ENCODE assay signal across 1 cellular context in the genomic region with DNA sequence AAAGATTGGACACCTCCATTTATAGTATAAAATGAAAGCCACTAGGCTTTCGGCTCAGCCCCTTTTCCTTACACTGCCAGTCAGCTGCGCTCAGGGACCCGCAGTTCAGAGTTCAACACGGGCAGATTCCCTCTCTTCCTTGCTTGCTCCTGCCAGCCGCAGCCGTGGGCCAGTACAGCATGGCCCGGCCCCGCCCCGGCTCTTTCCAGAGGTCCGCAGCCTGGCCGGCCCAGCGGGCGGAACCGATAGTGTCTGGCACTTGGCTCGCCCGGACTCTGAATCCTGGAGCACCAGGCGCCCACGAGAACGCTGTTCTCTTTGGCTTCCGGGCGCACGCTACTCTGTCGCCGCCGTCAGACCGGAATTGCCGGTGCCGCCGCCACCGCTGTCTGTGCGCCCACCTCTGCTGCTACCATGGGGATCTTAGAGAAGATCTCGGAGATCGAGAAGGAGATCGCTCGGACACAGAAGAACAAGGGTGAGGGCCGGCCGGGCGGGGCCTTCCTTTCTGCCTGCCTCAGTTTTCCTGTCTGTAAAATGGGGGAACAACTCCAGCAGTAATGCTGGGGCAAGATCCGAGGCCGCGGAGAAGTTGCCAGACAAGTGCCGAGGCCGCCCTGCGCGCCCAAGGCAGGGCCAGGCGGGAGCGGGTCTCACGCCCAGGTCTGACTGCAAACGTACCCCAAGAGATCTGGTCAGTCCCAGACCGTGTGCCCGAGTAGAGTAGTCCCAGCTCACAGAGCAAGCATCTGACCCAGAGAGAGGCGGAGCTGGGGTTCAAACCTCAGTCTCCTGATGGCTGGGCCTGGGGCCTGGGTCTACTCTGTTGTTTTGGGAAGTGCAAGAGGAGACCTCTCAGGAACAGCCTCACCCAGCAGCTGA.
TF ChIP-seq lines count a peak whose summit lies in the region.

A gene with protein sequence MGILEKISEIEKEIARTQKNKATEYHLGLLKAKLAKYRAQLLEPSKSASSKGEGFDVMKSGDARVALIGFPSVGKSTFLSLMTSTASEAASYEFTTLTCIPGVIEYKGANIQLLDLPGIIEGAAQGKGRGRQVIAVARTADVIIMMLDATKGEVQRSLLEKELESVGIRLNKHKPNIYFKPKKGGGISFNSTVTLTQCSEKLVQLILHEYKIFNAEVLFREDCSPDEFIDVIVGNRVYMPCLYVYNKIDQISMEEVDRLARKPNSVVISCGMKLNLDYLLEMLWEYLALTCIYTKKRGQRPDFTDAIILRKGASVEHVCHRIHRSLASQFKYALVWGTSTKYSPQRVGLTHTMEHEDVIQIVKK (plus strand): TSS at position 339 of the 882 bp plus-strand sequence. CDS start 76 bp downstream, at position 415.

TF ChIP-seq in GM23338, 12 proteins besides CTCF, POLR2A, EP300 and RAD21 (continued from another document):
- TF ChIP-seq, protein P1, sequence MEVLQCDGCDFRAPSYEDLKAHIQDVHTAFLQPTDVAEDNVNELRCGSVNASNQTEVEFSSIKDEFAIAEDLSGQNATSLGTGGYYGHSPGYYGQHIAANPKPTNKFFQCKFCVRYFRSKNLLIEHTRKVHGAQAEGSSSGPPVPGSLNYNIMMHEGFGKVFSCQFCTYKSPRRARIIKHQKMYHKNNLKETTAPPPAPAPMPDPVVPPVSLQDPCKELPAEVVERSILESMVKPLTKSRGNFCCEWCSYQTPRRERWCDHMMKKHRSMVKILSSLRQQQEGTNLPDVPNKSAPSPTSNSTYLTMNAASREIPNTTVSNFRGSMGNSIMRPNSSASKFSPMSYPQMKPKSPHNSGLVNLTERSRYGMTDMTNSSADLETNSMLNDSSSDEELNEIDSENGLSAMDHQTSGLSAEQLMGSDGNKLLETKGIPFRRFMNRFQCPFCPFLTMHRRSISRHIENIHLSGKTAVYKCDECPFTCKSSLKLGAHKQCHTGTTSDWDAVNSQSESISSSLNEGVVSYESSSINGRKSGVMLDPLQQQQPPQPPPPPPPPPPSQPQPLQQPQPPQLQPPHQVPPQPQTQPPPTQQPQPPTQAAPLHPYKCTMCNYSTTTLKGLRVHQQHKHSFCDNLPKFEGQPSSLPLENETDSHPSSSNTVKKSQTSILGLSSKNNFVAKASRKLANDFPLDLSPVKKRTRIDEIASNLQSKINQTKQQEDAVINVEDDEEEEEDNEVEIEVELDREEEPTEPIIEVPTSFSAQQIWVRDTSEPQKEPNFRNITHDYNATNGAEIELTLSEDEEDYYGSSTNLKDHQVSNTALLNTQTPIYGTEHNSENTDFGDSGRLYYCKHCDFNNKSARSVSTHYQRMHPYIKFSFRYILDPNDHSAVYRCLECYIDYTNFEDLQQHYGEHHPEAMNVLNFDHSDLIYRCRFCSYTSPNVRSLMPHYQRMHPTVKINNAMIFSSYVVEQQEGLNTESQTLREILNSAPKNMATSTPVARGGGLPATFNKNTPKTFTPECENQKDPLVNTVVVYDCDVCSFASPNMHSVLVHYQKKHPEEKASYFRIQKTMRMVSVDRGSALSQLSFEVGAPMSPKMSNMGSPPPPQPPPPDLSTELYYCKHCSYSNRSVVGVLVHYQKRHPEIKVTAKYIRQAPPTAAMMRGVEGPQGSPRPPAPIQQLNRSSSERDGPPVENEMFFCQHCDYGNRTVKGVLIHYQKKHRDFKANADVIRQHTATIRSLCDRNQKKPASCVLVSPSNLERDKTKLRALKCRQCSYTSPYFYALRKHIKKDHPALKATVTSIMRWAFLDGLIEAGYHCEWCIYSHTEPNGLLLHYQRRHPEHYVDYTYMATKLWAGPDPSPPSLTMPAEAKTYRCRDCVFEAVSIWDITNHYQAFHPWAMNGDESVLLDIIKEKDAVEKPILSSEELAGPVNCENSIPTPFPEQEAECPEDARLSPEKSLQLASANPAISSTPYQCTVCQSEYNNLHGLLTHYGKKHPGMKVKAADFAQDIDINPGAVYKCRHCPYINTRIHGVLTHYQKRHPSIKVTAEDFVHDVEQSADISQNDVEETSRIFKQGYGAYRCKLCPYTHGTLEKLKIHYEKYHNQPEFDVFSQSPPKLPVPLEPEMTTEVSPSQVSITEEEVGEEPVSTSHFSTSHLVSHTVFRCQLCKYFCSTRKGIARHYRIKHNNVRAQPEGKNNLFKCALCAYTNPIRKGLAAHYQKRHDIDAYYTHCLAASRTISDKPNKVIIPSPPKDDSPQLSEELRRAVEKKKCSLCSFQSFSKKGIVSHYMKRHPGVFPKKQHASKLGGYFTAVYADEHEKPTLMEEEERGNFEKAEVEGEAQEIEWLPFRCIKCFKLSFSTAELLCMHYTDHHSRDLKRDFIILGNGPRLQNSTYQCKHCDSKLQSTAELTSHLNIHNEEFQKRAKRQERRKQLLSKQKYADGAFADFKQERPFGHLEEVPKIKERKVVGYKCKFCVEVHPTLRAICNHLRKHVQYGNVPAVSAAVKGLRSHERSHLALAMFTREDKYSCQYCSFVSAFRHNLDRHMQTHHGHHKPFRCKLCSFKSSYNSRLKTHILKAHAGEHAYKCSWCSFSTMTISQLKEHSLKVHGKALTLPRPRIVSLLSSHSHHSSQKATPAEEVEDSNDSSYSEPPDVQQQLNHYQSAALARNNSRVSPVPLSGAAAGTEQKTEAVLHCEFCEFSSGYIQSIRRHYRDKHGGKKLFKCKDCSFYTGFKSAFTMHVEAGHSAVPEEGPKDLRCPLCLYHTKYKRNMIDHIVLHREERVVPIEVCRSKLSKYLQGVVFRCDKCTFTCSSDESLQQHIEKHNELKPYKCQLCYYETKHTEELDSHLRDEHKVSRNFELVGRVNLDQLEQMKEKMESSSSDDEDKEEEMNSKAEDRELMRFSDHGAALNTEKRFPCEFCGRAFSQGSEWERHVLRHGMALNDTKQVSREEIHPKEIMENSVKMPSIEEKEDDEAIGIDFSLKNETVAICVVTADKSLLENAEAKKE (CRISPR knock-in tag; IDR thresholded peaks at IDR 0.05), result no peak
- TF ChIP-seq, protein P2, sequence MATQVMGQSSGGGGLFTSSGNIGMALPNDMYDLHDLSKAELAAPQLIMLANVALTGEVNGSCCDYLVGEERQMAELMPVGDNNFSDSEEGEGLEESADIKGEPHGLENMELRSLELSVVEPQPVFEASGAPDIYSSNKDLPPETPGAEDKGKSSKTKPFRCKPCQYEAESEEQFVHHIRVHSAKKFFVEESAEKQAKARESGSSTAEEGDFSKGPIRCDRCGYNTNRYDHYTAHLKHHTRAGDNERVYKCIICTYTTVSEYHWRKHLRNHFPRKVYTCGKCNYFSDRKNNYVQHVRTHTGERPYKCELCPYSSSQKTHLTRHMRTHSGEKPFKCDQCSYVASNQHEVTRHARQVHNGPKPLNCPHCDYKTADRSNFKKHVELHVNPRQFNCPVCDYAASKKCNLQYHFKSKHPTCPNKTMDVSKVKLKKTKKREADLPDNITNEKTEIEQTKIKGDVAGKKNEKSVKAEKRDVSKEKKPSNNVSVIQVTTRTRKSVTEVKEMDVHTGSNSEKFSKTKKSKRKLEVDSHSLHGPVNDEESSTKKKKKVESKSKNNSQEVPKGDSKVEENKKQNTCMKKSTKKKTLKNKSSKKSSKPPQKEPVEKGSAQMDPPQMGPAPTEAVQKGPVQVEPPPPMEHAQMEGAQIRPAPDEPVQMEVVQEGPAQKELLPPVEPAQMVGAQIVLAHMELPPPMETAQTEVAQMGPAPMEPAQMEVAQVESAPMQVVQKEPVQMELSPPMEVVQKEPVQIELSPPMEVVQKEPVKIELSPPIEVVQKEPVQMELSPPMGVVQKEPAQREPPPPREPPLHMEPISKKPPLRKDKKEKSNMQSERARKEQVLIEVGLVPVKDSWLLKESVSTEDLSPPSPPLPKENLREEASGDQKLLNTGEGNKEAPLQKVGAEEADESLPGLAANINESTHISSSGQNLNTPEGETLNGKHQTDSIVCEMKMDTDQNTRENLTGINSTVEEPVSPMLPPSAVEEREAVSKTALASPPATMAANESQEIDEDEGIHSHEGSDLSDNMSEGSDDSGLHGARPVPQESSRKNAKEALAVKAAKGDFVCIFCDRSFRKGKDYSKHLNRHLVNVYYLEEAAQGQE (IDR thresholded peaks at IDR 0.05; ENCODE audit: unreplicated experiment), result no peak
- TF ChIP-seq ZNF114 (CRISPR knock-in tag; IDR thresholded peaks at IDR 0.05) (peak; percentile 54; the same call in 1 of the 2 replicates), EZH2 (IDR thresholded peaks at IDR 0.05; ENCODE audit: low read depth, unreplicated experiment) (no peak), JUNB (IDR thresholded peaks at IDR 0.05; ENCODE audit: unreplicated experiment) (no peak), NANOG (IDR thresholded peaks at IDR 0.05; ENCODE audit: borderline replicate concordance) (no peak), CREB1 (CRISPR knock-in tag; IDR thresholded peaks at IDR 0.05; ENCODE audit: low read depth) (peak; percentile 83), EZH2phosphoT487 (IDR thresholded peaks at IDR 0.05; ENCODE audit: unreplicated experiment) (no peak), STAT1 (IDR thresholded peaks at IDR 0.05; ENCODE audit: unreplicated experiment) (peak; percentile 66), ZNF331 (CRISPR knock-in tag; IDR thresholded peaks at IDR 0.05; ENCODE audit: low read depth) (no peak)
- TF ChIP-seq, protein P3, sequence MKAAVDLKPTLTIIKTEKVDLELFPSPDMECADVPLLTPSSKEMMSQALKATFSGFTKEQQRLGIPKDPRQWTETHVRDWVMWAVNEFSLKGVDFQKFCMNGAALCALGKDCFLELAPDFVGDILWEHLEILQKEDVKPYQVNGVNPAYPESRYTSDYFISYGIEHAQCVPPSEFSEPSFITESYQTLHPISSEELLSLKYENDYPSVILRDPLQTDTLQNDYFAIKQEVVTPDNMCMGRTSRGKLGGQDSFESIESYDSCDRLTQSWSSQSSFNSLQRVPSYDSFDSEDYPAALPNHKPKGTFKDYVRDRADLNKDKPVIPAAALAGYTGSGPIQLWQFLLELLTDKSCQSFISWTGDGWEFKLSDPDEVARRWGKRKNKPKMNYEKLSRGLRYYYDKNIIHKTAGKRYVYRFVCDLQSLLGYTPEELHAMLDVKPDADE (IDR thresholded peaks at IDR 0.05), result peak; percentile 42
